33 cellular contexts compared by ENCODE assay signal in the genomic region with DNA sequence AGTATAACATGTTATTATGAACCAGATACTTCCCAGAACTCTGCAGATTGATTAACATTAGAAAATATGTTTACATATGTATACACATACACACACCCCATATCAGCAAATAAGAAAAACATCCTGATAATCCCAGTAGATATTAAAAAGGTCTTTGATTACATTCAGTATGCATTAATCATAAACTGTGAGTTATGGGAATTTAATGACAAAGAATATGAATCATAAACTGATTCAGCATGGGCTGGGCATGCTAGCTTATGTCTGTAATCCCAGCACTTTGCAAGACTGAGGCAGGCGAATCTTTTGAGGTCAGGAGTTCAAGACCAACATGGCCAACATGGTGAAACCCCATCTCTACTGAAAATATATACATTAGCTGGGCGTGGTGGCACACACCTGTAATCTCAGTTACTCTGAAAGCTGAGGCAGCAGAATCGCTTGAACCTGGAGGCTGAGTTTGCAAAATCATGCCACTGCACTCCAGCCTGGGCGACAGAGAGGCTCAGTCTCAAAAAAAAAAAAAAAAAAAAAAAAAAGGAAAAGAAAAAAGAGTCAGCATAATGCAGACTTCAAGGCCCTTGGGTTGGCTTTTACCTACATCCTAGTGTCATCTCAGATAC.
"Had no signal": no experiment of that assay in that cellular context is flagged by ENCODE, and none has a peak within 500 bp of the region (broad histone marks: within the 10 kb centered on the region; RNA-seq: fewer than 3 reads in every experiment).

No MANE protein-coding gene starts in this region.

- H3K9me3 ChIP-seq: ascending aorta, breast epithelium had no signal

- H3K4me1 ChIP-seq: ascending aorta, breast epithelium, gastrocnemius medialis, heart left ventricle had no signal

- ATAC-seq: activated naive CD4-positive, alpha-beta T cell treated with anti-CD3 and anti-CD28 coated beads, Interleukin-2, amount 50 U/mL, for 72 hours; activated T-cell treated with anti-CD3 and anti-CD28 coated beads, Interleukin-2, amount 50 U/mL, for 72 hours; gastrocnemius medialis; heart left ventricle; T-helper 17 cell had no signal

- H3K27me3 Mint-ChIP-seq: activated CD4-positive, alpha-beta memory T cell treated with anti-CD3 and anti-CD28 coated beads, Interleukin-2, amount 10 ng/mL, durations not matched to agents 7 days and 5 days; activated CD4-positive, alpha-beta T cell treated with anti-CD3 and anti-CD28 coated beads, Interleukin-2, amount 10 ng/mL, durations not matched to agents 7 days and 5 days; activated naive CD4-positive, alpha-beta T cell treated with anti-CD3 and anti-CD28 coated beads, Interleukin-2, amount 10 ng/mL, durations not matched to agents 7 days and 5 days; activated naive CD8-positive, alpha-beta T cell treated with anti-CD3 and anti-CD28 coated beads, Interleukin-2, amount 10 ng/mL, durations not matched to agents 7 days and 5 days; activated T-cell treated with anti-CD3 and anti-CD28 coated beads, Interleukin-2, amount 50 U/mL, for 24 hours; central memory CD8-positive, alpha-beta T cell; dendritic cell treated with granulocyte-macrophage colony-stimulating factor and Interleukin-4, amounts not matched to agents 40 ng/mL and 50 ng/mL, for 4 days; T-helper 17 cell had no signal

- H3K36me3 ChIP-seq: ascending aorta, breast epithelium, gastrocnemius medialis, heart left ventricle had no signal

- H3K4me3 Mint-ChIP-seq: activated CD4-positive, alpha-beta memory T cell treated with anti-CD3 and anti-CD28 coated beads, Interleukin-2, amount 10 ng/mL, durations not matched to agents 7 days and 5 days; activated CD4-positive, alpha-beta T cell treated with anti-CD3 and anti-CD28 coated beads, Interleukin-2, amount 10 ng/mL, durations not matched to agents 7 days and 5 days; activated naive CD4-positive, alpha-beta T cell treated with anti-CD3 and anti-CD28 coated beads, Interleukin-2, amount 10 ng/mL, durations not matched to agents 7 days and 5 days; activated naive CD8-positive, alpha-beta T cell treated with anti-CD3 and anti-CD28 coated beads, Interleukin-2, amount 10 ng/mL, durations not matched to agents 7 days and 5 days; activated T-cell treated with anti-CD3 and anti-CD28 coated beads, Interleukin-2, amount 50 U/mL, for 24 hours; activated T-cell treated with anti-CD3 and anti-CD28 coated beads, Interleukin-2, amount 50 U/mL, for 72 hours; brain; central memory CD8-positive, alpha-beta T cell; dendritic cell treated with granulocyte-macrophage colony-stimulating factor and Interleukin-4, amounts not matched to agents 40 ng/mL and 50 ng/mL, for 4 days; endodermal cell; T-helper 17 cell; T-helper 2 cell treated with Interferon-gamma antibody and Interleukin-4, amounts not matched to agents 5 μg/mL and 100 μg/mL, for 36 hours had no signal

- H3K27me3 ChIP-seq: ascending aorta, breast epithelium, dorsolateral prefrontal cortex, gastrocnemius medialis, heart left ventricle had no signal

- H3K4me3 ChIP-seq: ascending aorta, breast epithelium, coronary artery, dorsolateral prefrontal cortex, gastrocnemius medialis, heart left ventricle had no signal

- H3K4me1 Mint-ChIP-seq: activated CD4-positive, alpha-beta memory T cell treated with anti-CD3 and anti-CD28 coated beads, Interleukin-2, amount 10 ng/mL, durations not matched to agents 7 days and 5 days; activated CD4-positive, alpha-beta T cell treated with anti-CD3 and anti-CD28 coated beads, Interleukin-2, amount 10 ng/mL, durations not matched to agents 7 days and 5 days; activated naive CD4-positive, alpha-beta T cell treated with anti-CD3 and anti-CD28 coated beads, Interleukin-2, amount 10 ng/mL, durations not matched to agents 7 days and 5 days; activated naive CD8-positive, alpha-beta T cell treated with anti-CD3 and anti-CD28 coated beads, Interleukin-2, amount 10 ng/mL, durations not matched to agents 7 days and 5 days; brain; central memory CD8-positive, alpha-beta T cell; endodermal cell; T-helper 17 cell had no signal

- DNase-seq: activated CD4-positive, alpha-beta memory T cell treated with anti-CD3 and anti-CD28 coated beads, Interleukin-2, amount 10 ng/mL, durations not matched to agents 7 days and 5 days; activated CD4-positive, alpha-beta T cell treated with anti-CD3 and anti-CD28 coated beads for 4 hours; activated CD4-positive, alpha-beta T cell treated with anti-CD3 and anti-CD28 coated beads, Interleukin-2, amount 10 ng/mL, durations not matched to agents 7 days and 5 days; activated CD4-positive, alpha-beta T cell treated with anti-CD3 and anti-CD28 coated beads, Interleukin-2, amount 50 U/mL, for 4 hours; activated CD4-positive, CD25-positive, alpha-beta regulatory T cell; activated CD4-positive, CD25-positive, alpha-beta regulatory T cell treated with anti-CD3 and anti-CD28 coated beads, Interleukin-2, amount 50 U/mL, for 72 hours; activated CD8-positive, alpha-beta memory T cell treated with anti-CD3 and anti-CD28 coated beads, Interleukin-2, amount 50 U/mL, for 48 hours; activated gamma-delta T cell; activated naive CD4-positive, alpha-beta T cell; activated naive CD4-positive, alpha-beta T cell treated with anti-CD3 and anti-CD28 coated beads, Interleukin-2, amount 10 ng/mL, durations not matched to agents 7 days and 5 days; activated naive CD8-positive, alpha-beta T cell treated with anti-CD3 and anti-CD28 coated beads, Interleukin-2, amount 10 ng/mL, durations not matched to agents 7 days and 5 days; activated T-cell treated with anti-CD3 and anti-CD28 coated beads for 4 hours; activated T-cell treated with anti-CD3 and anti-CD28 coated beads, Interleukin-2, amount 50 U/mL, for 24 hours; activated T-cell treated with anti-CD3 and anti-CD28 coated beads, Interleukin-2, amount 50 U/mL, for 72 hours; dorsolateral prefrontal cortex; effector memory CD4-positive, alpha-beta T cell; endodermal cell; foreskin fibroblast; gastrocnemius medialis; glutamatergic neuron; heart left ventricle; hypothalamus; T-helper 17 cell; T1000 had no signal

- H3K27ac ChIP-seq: ascending aorta, breast epithelium, coronary artery, dorsolateral prefrontal cortex, epithelial cell of prostate, gastrocnemius medialis, heart left ventricle had no signal

- H3K27ac Mint-ChIP-seq: activated CD4-positive, alpha-beta memory T cell treated with anti-CD3 and anti-CD28 coated beads, Interleukin-2, amount 10 ng/mL, durations not matched to agents 7 days and 5 days; activated CD4-positive, alpha-beta T cell treated with anti-CD3 and anti-CD28 coated beads, Interleukin-2, amount 10 ng/mL, durations not matched to agents 7 days and 5 days; activated naive CD4-positive, alpha-beta T cell treated with anti-CD3 and anti-CD28 coated beads, Interleukin-2, amount 10 ng/mL, durations not matched to agents 7 days and 5 days; activated naive CD4-positive, alpha-beta T cell treated with anti-CD3 and anti-CD28 coated beads, Interleukin-2, amount 50 U/mL, for 72 hours; activated naive CD8-positive, alpha-beta T cell treated with anti-CD3 and anti-CD28 coated beads, Interleukin-2, amount 10 ng/mL, durations not matched to agents 7 days and 5 days; activated T-cell treated with anti-CD3 and anti-CD28 coated beads, Interleukin-2, amount 50 U/mL, for 24 hours; activated T-cell treated with anti-CD3 and anti-CD28 coated beads, Interleukin-2, amount 50 U/mL, for 72 hours; brain; dendritic cell treated with granulocyte-macrophage colony-stimulating factor and Interleukin-4, amounts not matched to agents 40 ng/mL and 50 ng/mL, for 4 days; endodermal cell; T-helper 17 cell; T-helper 2 cell treated with Interferon-gamma antibody and Interleukin-4, amounts not matched to agents 5 μg/mL and 100 μg/mL, for 36 hours had no signal

- H3K9me3 Mint-ChIP-seq: endodermal cell had no signal

- H3K36me3 Mint-ChIP-seq: activated naive CD4-positive, alpha-beta T cell treated with anti-CD3 and anti-CD28 coated beads, Interleukin-2, amount 10 ng/mL, durations not matched to agents 7 days and 5 days; activated naive CD4-positive, alpha-beta T cell treated with anti-CD3 and anti-CD28 coated beads, Interleukin-2, amount 50 U/mL, for 72 hours; activated naive CD8-positive, alpha-beta T cell treated with anti-CD3 and anti-CD28 coated beads, Interleukin-2, amount 10 ng/mL, durations not matched to agents 7 days and 5 days; brain had no signal
